In genomic region chr2:113499886-113500724, GRCh38 we compare ENCODE assay signal across 9 cellular contexts. TPM values are rescaled to one million over a fixed set of nuclear protein-coding genes. Genes with fewer than 3 reads are reported as not detected.
DNase-seq lines count a peak whose midpoint lies in the region; ATAC-seq, FAIRE-seq and TF ChIP-seq lines count a peak whose summit lies in the region.
"Not testable (repeated sequence)": the region's sequence is repeated elsewhere in the genome, so short reads cannot be mapped to it uniquely, and the experiment has no call there.
"Had no signal": no experiment of that assay in that cellular context is flagged by ENCODE, and none has a peak within 500 bp of the region (broad histone marks: within the 10 kb centered on the region; RNA-seq: fewer than 3 reads in every experiment).

No MANE protein-coding gene starts in this region.

- H3K4me3 Mint-ChIP-seq in T-cell (peak overlapping the region in 2 of 3 donors; percentile 22 to 35), nephron (peak overlapping the region in 2 of 3 experiments; percentile 57 to 76)
- peak overlapping the region; percentile 54 for H3K4me3 Mint-ChIP-seq in activated CD8-positive, alpha-beta T cell treated with anti-CD3 and anti-CD28 coated beads, Interleukin-2, amount 10 ng/mL, durations not matched to agents 7 days and 5 days
- peak overlapping the region; percentile 58 for H3K4me3 Mint-ChIP-seq in activated T-helper 17 cell treated with anti-CD3 and anti-CD28 coated beads, Interleukin-2, amount 50 U/mL, for 72 hours
- peak overlapping the region; percentile 40 for H3K4me3 Mint-ChIP-seq in dendritic cell treated with granulocyte-macrophage colony-stimulating factor and Interleukin-4, amounts not matched to agents 40 ng/mL and 50 ng/mL, for 4 days

- not testable (repeated sequence) for H3K9ac ChIP-seq in BLaER1 treated with 17β-estradiol and CSF1 and Interleukin-3, amounts not matched to agents 10 nM and 100 nM; kidney (ENCODE audit: low read length in 2 of 2)

- intact Hi-C loops in dendritic cell treated with granulocyte-macrophage colony-stimulating factor and Interleukin-4, amounts not matched to agents 40 ng/mL and 50 ng/mL, for 4 days (cut with micrococcal nuclease); kidney (cut with DNase I): not testable (repeated sequence)

- not testable (repeated sequence) for H3K9me3 Mint-ChIP-seq in T-cell; activated CD8-positive, alpha-beta T cell treated with anti-CD3 and anti-CD28 coated beads, Interleukin-2, amount 10 ng/mL, durations not matched to agents 7 days and 5 days (ENCODE audit: insufficient read depth); activated T-helper 17 cell treated with anti-CD3 and anti-CD28 coated beads, Interleukin-2, amount 50 U/mL, for 72 hours; dendritic cell treated with granulocyte-macrophage colony-stimulating factor and Interleukin-4, amounts not matched to agents 40 ng/mL and 50 ng/mL, for 4 days; nephron

- ATAC-seq in T-cell (replicated peaks in 1 of 4) = peak in 1 of 4 experiments; percentile 30
- peak; percentile 24 for ATAC-seq in activated CD8-positive, alpha-beta T cell treated with anti-CD3 and anti-CD28 coated beads, Interleukin-2, amount 10 ng/mL, durations not matched to agents 7 days and 5 days
- ATAC-seq in activated T-helper 17 cell treated with anti-CD3 and anti-CD28 coated beads, Interleukin-2, amount 50 U/mL, for 72 hours (replicated peaks) = not testable (repeated sequence)

- not testable (repeated sequence) for FAIRE-seq in kidney (lab: Jason Lieb, UNC)

- H4K20me1 ChIP-seq in BLaER1 treated with 17β-estradiol and CSF1 and Interleukin-3, amounts not matched to agents 10 nM and 100 nM = peaks cover 0 to 41% (median 21%) of the 10 kb centered on the region in 11 experiments; a peak in 15 of 22 replicates

- CTCF ChIA-PET in T-cell (lab: Charles Lee); activated CD8-positive, alpha-beta T cell treated with anti-CD3 and anti-CD28 coated beads, Interleukin-2, amount 10 ng/mL, durations not matched to agents 7 days and 5 days (lab: Charles Lee): not testable (repeated sequence)

- 0 out of 20 replicates have a peak overlapping the region, but pooled peaks of 1 of the 10 experiments have one; percentile 28 for H3K4me3 ChIP-seq in BLaER1 treated with 17β-estradiol and CSF1 and Interleukin-3, amounts not matched to agents 10 nM and 100 nM
- H3K4me3 ChIP-seq in kidney (ENCODE audit: low read length in 2 of 2) = not testable (repeated sequence)

- not testable (repeated sequence) for TF ChIP-seq CTCF in kidney (IDR thresholded peaks at IDR 0.05; ENCODE audit: borderline replicate concordance, extremely low read depth, insufficient read depth); nephron (IDR thresholded peaks at IDR 0.05; ENCODE audit: unreplicated experiment in 3 of 3)

- peak overlapping the region; percentile 11 to 60 (median 51); a peak in 17 of 22 replicates for H3K4me2 ChIP-seq in BLaER1 treated with 17β-estradiol and CSF1 and Interleukin-3, amounts not matched to agents 10 nM and 100 nM

- peaks cover 0 to 17% (median 9%) of the 10 kb centered on the region in 10 experiments; a peak in 16 of 20 replicates for H3K4me1 ChIP-seq in BLaER1 treated with 17β-estradiol and CSF1 and Interleukin-3, amounts not matched to agents 10 nM and 100 nM
- H3K4me1 ChIP-seq in kidney (ENCODE audit: control insufficient read depth in 1 of 2, insufficient read depth in 1 of 2, low read depth in 1 of 2, low read length in 2 of 2) = not testable (repeated sequence)

- not testable (repeated sequence) for H3K36me3 Mint-ChIP-seq in T-cell; activated CD8-positive, alpha-beta T cell treated with anti-CD3 and anti-CD28 coated beads, Interleukin-2, amount 10 ng/mL, durations not matched to agents 7 days and 5 days (ENCODE audit: low read depth); nephron (ENCODE audit: low read depth)
- H3K36me3 Mint-ChIP-seq in activated T-helper 17 cell treated with anti-CD3 and anti-CD28 coated beads, Interleukin-2, amount 50 U/mL, for 72 hours (ENCODE audit: low read depth) = peaks cover 12% of the 10 kb centered on the region
- peaks cover 18% of the 10 kb centered on the region for H3K36me3 Mint-ChIP-seq in dendritic cell treated with granulocyte-macrophage colony-stimulating factor and Interleukin-4, amounts not matched to agents 40 ng/mL and 50 ng/mL, for 4 days (ENCODE audit: low read depth)

- peaks cover 19 to 25% (median 24%) of the 10 kb centered on the region in 11 experiments for H3K9me3 ChIP-seq in BLaER1 treated with 17β-estradiol and CSF1 and Interleukin-3, amounts not matched to agents 10 nM and 100 nM (replicated peaks in 1 of 11)
- not testable (repeated sequence) for H3K9me3 ChIP-seq in kidney (ENCODE audit: control insufficient read depth in 1 of 2, low read length in 2 of 2)

- not testable (repeated sequence) for H3K36me3 ChIP-seq in BLaER1 treated with 17β-estradiol and CSF1 and Interleukin-3, amounts not matched to agents 10 nM and 100 nM; kidney (ENCODE audit: control insufficient read depth in 1 of 2, insufficient read depth in 2 of 2, low read length in 2 of 2)

- not testable (repeated sequence) for H3K27ac Mint-ChIP-seq in T-cell; activated CD8-positive, alpha-beta T cell treated with anti-CD3 and anti-CD28 coated beads, Interleukin-2, amount 10 ng/mL, durations not matched to agents 7 days and 5 days; activated T-helper 17 cell treated with anti-CD3 and anti-CD28 coated beads, Interleukin-2, amount 50 U/mL, for 72 hours; dendritic cell treated with granulocyte-macrophage colony-stimulating factor and Interleukin-4, amounts not matched to agents 40 ng/mL and 50 ng/mL, for 4 days; nephron

- H3K27me3 ChIP-seq in BLaER1 treated with 17β-estradiol and CSF1 and Interleukin-3, amounts not matched to agents 10 nM and 100 nM = peaks cover 53 to 67% (median 62%) of the 10 kb centered on the region in 11 experiments

- POLR2A ChIA-PET in T-cell (lab: Charles Lee); activated CD8-positive, alpha-beta T cell treated with anti-CD3 and anti-CD28 coated beads, Interleukin-2, amount 10 ng/mL, durations not matched to agents 7 days and 5 days (lab: Charles Lee): not testable (repeated sequence)

- H3K27ac ChIP-seq in BLaER1 treated with 17β-estradiol and CSF1 and Interleukin-3, amounts not matched to agents 10 nM and 100 nM; kidney (ENCODE audit: low read depth in 2 of 2, low read length in 2 of 2): not testable (repeated sequence)

- H3K27me3 Mint-ChIP-seq in T-cell (peaks cover 10 to 21% of the 10 kb centered on the region in 2 donors), nephron (ENCODE audit: low read depth) (peaks cover 59% of the 10 kb centered on the region)
- peaks cover 29% of the 10 kb centered on the region for H3K27me3 Mint-ChIP-seq in activated CD8-positive, alpha-beta T cell treated with anti-CD3 and anti-CD28 coated beads, Interleukin-2, amount 10 ng/mL, durations not matched to agents 7 days and 5 days (ENCODE audit: low read depth)
- H3K27me3 Mint-ChIP-seq in activated T-helper 17 cell treated with anti-CD3 and anti-CD28 coated beads, Interleukin-2, amount 50 U/mL, for 72 hours = peaks cover 18% of the 10 kb centered on the region
- peaks cover 63% of the 10 kb centered on the region for H3K27me3 Mint-ChIP-seq in dendritic cell treated with granulocyte-macrophage colony-stimulating factor and Interleukin-4, amounts not matched to agents 40 ng/mL and 50 ng/mL, for 4 days

- H3K4me1 Mint-ChIP-seq in T-cell = peaks cover 0 to 25% (median 17%) of the 10 kb centered on the region in 3 donors
- H3K4me1 Mint-ChIP-seq in activated CD8-positive, alpha-beta T cell treated with anti-CD3 and anti-CD28 coated beads, Interleukin-2, amount 10 ng/mL, durations not matched to agents 7 days and 5 days (ENCODE audit: low read depth) = peaks cover 29% of the 10 kb centered on the region
- H3K4me1 Mint-ChIP-seq in activated T-helper 17 cell treated with anti-CD3 and anti-CD28 coated beads, Interleukin-2, amount 50 U/mL, for 72 hours; nephron: not testable (repeated sequence)
- peaks cover 41% of the 10 kb centered on the region for H3K4me1 Mint-ChIP-seq in dendritic cell treated with granulocyte-macrophage colony-stimulating factor and Interleukin-4, amounts not matched to agents 40 ng/mL and 50 ng/mL, for 4 days (ENCODE audit: low read depth)

- peak; percentile 16 for DNase-seq in ELF-1 (ENCODE audit: low read depth, low spot score)
- DNase-seq in T-cell; activated CD8-positive, alpha-beta T cell treated with anti-CD3 and anti-CD28 coated beads, Interleukin-2, amount 10 ng/mL, durations not matched to agents 7 days and 5 days: not testable (repeated sequence)
- peak; percentile 32 for DNase-seq in kidney

RNA-seq across cellular contexts. Expression of gene FOXD4L1, which starts 1.6 kb away (rescaled TPM):
- total RNA-seq in T-cell (under 1 TPM in 3 of 5 donors, not detected in 2; 0.36 to 0.38 (median 0.38) TPM), kidney (0.19 TPM)
- total RNA-seq in activated CD8-positive, alpha-beta T cell treated with anti-CD3 and anti-CD28 coated beads, Interleukin-2, amount 10 ng/mL, durations not matched to agents 7 days and 5 days = under 1 TPM; 0.21 to 0.29 TPM
- under 1 TPM; 0.11 to 0.32 TPM for total RNA-seq in activated T-helper 17 cell treated with anti-CD3 and anti-CD28 coated beads, Interleukin-2, amount 50 U/mL, for 72 hours
- polyA plus RNA-seq in kidney (ENCODE audit: insufficient read depth, low read depth, low replicate concordance) = not detected
- total RNA-seq: G401 had no signal
